Comparison of ENCODE assay signal across 8 cellular contexts in the genomic region with DNA sequence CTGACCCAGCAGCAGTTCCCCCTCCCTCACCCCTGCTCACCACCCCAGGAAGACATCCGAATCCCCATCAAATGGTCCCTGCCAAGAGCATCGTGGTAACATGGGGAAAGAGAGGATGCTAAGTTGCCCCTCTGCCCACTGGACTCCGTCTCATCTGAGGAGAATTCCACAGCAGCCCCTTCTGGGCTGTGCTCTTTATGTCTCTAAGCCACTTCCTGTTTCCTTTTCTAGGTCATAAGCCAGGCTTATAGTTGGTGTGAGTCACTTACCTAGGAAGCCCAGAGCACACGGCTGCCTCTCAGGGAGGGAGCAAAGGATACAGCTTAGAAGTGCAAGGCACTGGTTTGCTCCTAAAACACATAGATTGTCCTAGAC.
DNase-seq lines count a peak whose midpoint lies in the region; ATAC-seq and TF ChIP-seq lines count a peak whose summit lies in the region.

No MANE protein-coding gene starts in this region.

- no peak overlapping the region for H3K56ac ChIP-seq in mesendoderm (ENCODE audit: low read length)

- H2BK5ac ChIP-seq in mesendoderm (ENCODE audit: low read length) = no peak overlapping the region

- H3K4me3 ChIP-seq in A673 (ENCODE audit: low read depth, low read length, poor library complexity, severe bottlenecking) (no peak overlapping the region), mesendoderm (ENCODE audit: low read length) (no peak overlapping the region), ovary (no peak overlapping the region)

- H3K4ac ChIP-seq in mesendoderm (ENCODE audit: low read depth, low read length) = no peak overlapping the region

- H3K79me2 ChIP-seq in mesendoderm (ENCODE audit: control insufficient read depth, insufficient read depth, low read length) = no peaks in the 10 kb centered on the region

- H3K18ac ChIP-seq in mesendoderm (ENCODE audit: low read length) = no peak overlapping the region

- H3K4me1 ChIP-seq in A673 (ENCODE audit: insufficient read depth, low read length, poor library complexity, severe bottlenecking) = no peaks in the 10 kb centered on the region
- H3K4me1 ChIP-seq in mesendoderm (ENCODE audit: control insufficient read depth, low read depth, low read length) = no peaks in the 10 kb centered on the region
- no peaks in the 10 kb centered on the region for H3K4me1 ChIP-seq in ovary (ENCODE audit: insufficient read depth)

- H2BK15ac ChIP-seq in mesendoderm (replicated peaks; ENCODE audit: low read depth) = no peak overlapping the region

- CTCF ChIA-PET in A673 (lab: Charles Lee) = interaction anchor here (0.6 kb wide), 1 partner anchor 138 kb away, joined by 3 read pairs; no protein-coding TSS in a partner anchor
- CTCF ChIA-PET in RWPE1 (lab: Yijun Ruan, JAX) = no interaction called here

- TF ChIP-seq CTCF in A673 (conservative IDR thresholded peaks at IDR 0.05; ENCODE audit: low read depth, low read length) = no peak
- TF ChIP-seq CTCF in RWPE1 (conservative IDR thresholded peaks at IDR 0.05; ENCODE audit: low read depth) = no peak
- no peak for TF ChIP-seq CTCF in ovary (IDR thresholded peaks at IDR 0.05)

- no peak overlapping the region for H3K4me2 ChIP-seq in mesendoderm (ENCODE audit: low read length)

- no peaks in the 10 kb centered on the region for H3K9me3 ChIP-seq in A673 (ENCODE audit: low read depth, low read length, poor library complexity, severe bottlenecking)
- no peaks in the 10 kb centered on the region for H3K9me3 ChIP-seq in ovary

- H2BK120ac ChIP-seq in mesendoderm (ENCODE audit: low read depth, low read length) = no peak overlapping the region

- BruUV-seq in A673 (replicated peaks; lab: Mats Ljungman, UMichigan) = no TSS peak

- intact Hi-C loops in A673 (cut with micrococcal nuclease; ENCODE audit: unreplicated experiment) = no loop called here
- intact Hi-C loops in ovary (cut with DNase I) = no loop called here

- no peak overlapping the region for H3K9ac ChIP-seq in mesendoderm (ENCODE audit: low read length)

- H3K23ac ChIP-seq in mesendoderm (ENCODE audit: low read length) = no peak overlapping the region

- H3K27ac ChIP-seq in A673 (ENCODE audit: low read depth, low read length, poor library complexity, severe bottlenecking) = no peak overlapping the region
- H3K27ac ChIP-seq in RWPE1 = peak overlapping the region; percentile 85
- H3K27ac ChIP-seq in mesendoderm (ENCODE audit: low read depth, low read length) = no peak overlapping the region
- H3K27ac ChIP-seq in ovary = no peak overlapping the region

- TF ChIP-seq EP300 in ovary (IDR thresholded peaks at IDR 0.05) = no peak

- no peak overlapping the region for H4K8ac ChIP-seq in mesendoderm (ENCODE audit: low read depth, low read length)

- H2AK5ac ChIP-seq in mesendoderm (ENCODE audit: low read length) = no peak overlapping the region

- ATAC-seq in GM21390 (IDR thresholded peaks at IDR 0.05; ENCODE audit: unreplicated experiment) (peak; percentile 25), HG02970 (IDR thresholded peaks at IDR 0.05; ENCODE audit: low FRiP score, unreplicated experiment) (no peak)

- POLR2A ChIA-PET in A673 (lab: Charles Lee; ENCODE audit: low non-redundant PET) = no interaction called here
- POLR2A ChIA-PET in RWPE1 (lab: Yijun Ruan, JAX; ENCODE audit: low non-redundant PET) = interaction anchor here (0.6 kb wide), 2 partner anchors 41 to 141 kb away, joined by 3 read pairs; no protein-coding TSS in a partner anchor

- no peaks in the 10 kb centered on the region for H3K36me3 ChIP-seq in A673 (ENCODE audit: insufficient read depth, low read length, poor library complexity, severe bottlenecking)
- H3K36me3 ChIP-seq in mesendoderm (ENCODE audit: control insufficient read depth, insufficient read depth, low read length) = no peaks in the 10 kb centered on the region
- no peaks in the 10 kb centered on the region for H3K36me3 ChIP-seq in ovary

- H3K27me3 ChIP-seq in A673 (replicated peaks; ENCODE audit: insufficient read depth, low read depth, low read length, poor library complexity) (no peaks in the 10 kb centered on the region), mesendoderm (ENCODE audit: insufficient read depth, low read length, poor library complexity) (no peaks in the 10 kb centered on the region), ovary (no peaks in the 10 kb centered on the region)

- TF ChIP-seq POLR2A in ovary (IDR thresholded peaks at IDR 0.05) = no peak

- no peak overlapping the region for H4K5ac ChIP-seq in mesendoderm (ENCODE audit: low read length)

- DNase-seq in A673 (ENCODE audit: low spot score) (peak; percentile 33), RWPE1 (ENCODE audit: low spot score) (peak; percentile 76), amniotic epithelial cell (ENCODE audit: low read depth) (peak; percentile 86), mesendoderm (peak; percentile 55), amygdala (lab: John Stamatoyannopoulos, UW) (no peak), ovary (no peak)

- no CpG with 5 or more reads among the region's 4 CpGs for whole genome bisulfite sequencing in mesendoderm (ENCODE audit: extremely low coverage, insufficient coverage, low lambda C conversion rate)
- WGBS in ovary, 3 donors = 61 to 67% (median 66%) methylated on average over 4 of the region's 4 CpGs

- no peaks in the 10 kb centered on the region for H3K79me1 ChIP-seq in mesendoderm (ENCODE audit: low read length)

Comparison
In these comparisons a context has a peak if more than half of its experiments do, and no peak if none do; other contexts are left out.
1. DNase-seq: peak in A673 (single experiment), RWPE1 (single experiment), amniotic epithelial cell (single experiment) and mesendoderm (single experiment); none in amygdala (0 of 56) and ovary (0 of 5).